8 cellular contexts compared by ENCODE assay signal in the genomic region with DNA sequence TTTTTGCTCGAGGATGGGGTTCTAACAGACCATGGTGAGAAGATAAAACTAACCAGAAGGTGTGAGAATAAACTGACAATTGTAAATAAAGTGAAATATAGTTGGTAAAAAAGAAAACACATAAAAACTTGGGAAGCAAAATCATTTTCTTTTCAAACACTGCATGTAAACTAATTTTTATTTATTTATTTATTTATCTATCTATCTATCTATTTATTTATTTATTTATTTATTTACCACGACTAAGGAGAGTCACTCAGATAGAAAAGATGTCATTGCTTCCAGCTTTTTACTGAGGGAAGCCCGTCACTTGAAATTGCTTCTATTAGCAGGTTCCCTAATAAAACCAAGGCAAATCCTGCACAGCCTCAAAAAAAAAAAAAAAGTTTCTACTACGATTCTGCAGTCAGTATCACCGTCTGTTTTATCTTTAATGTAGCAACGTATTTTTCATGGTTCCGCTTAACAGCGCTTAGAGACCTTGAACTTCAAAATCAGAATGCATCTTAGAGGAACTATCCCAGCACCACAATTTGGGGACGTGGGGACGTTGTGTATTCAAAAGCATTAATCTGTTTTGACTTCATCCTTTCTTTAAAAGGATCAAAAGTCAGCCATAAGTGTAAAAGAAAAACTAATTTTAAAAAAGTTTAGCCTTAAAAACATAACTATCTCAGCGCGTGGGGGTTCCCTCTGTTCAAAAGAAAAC. TPM values are rescaled to one million over a fixed set of nuclear protein-coding genes. Genes with fewer than 3 reads are reported as not detected.
DNase-seq lines count a peak whose midpoint lies in the region; ATAC-seq and TF ChIP-seq lines count a peak whose summit lies in the region.

No MANE protein-coding gene starts in this region.

- no peaks in the 10 kb centered on the region for H3K9me3 ChIP-seq in muscle layer of colon (ENCODE audit: low read length)

- H3K9me3 Mint-ChIP-seq in chondrocyte (ENCODE audit: low read depth) = no peaks in the 10 kb centered on the region

- no peaks in the 10 kb centered on the region for H3K27me3 ChIP-seq in muscle layer of colon (ENCODE audit: control insufficient read depth in 1 of 2, insufficient read depth in 2 of 2, low read length in 2 of 2)

- peak overlapping the region; percentile 74 for H3K4me3 ChIP-seq in GM08714 (ENCODE audit: low read length)
- peak overlapping the region; percentile 72 to 78 for H3K4me3 ChIP-seq in muscle layer of colon (ENCODE audit: low read depth in 1 of 2, low read length in 2 of 2)

- H3K4me1 Mint-ChIP-seq in chondrocyte (ENCODE audit: low read depth) = peaks cover 19% of the 10 kb centered on the region

- peak overlapping the region; percentile 90 for H3K9ac ChIP-seq in muscle layer of colon (ENCODE audit: low read length)

- no peaks in the 10 kb centered on the region for H3K36me3 Mint-ChIP-seq in chondrocyte (ENCODE audit: low read depth)

- peak overlapping the region; percentile 94 for H3K4me3 Mint-ChIP-seq in chondrocyte (ENCODE audit: unreplicated experiment)

- peak overlapping the region; percentile 88 for H3K27ac ChIP-seq in muscle layer of colon (ENCODE audit: low read depth, low read length)

- H3K4me1 ChIP-seq in muscle layer of colon (ENCODE audit: insufficient read depth, low read length) = peaks cover 5% of the 10 kb centered on the region

- peaks cover 6% of the 10 kb centered on the region for H3K36me3 ChIP-seq in muscle layer of colon (ENCODE audit: insufficient read depth, low read length)

- peak; percentile 72 for DNase-seq in NOMO-1 treated with DMSO at 0.1 percent for 48 hours (lab: John Stamatoyannopoulos, UW; ENCODE audit: unreplicated experiment)
- no peak for DNase-seq in chondrocyte (ENCODE audit: low spot score)
- DNase-seq in NCI-H774 (lab: John Stamatoyannopoulos, UW) = no peak
- no peak for DNase-seq in GM13976 (ENCODE audit: low spot score)
- no peak for DNase-seq in GM19238 (ENCODE audit: insufficient read length, low spot score)

- H3K27me3 Mint-ChIP-seq in chondrocyte (ENCODE audit: low read depth) = peaks cover 4% of the 10 kb centered on the region

- TF ChIP-seq CTCF in chondrocyte (IDR thresholded peaks at IDR 0.05) = no peak
- no peak for TF ChIP-seq CTCF in GM13976 (IDR thresholded peaks at IDR 0.05; ENCODE audit: borderline replicate concordance, control extremely low read depth, extremely low read depth, insufficient read depth, missing control alignments)

- in situ Hi-C loops in GM13976 (cut with MboI; ENCODE audit: low sequenced_read_pairs, unreplicated experiment) = no loop called here

- peak overlapping the region; percentile 97 for H3K27ac Mint-ChIP-seq in chondrocyte (ENCODE audit: unreplicated experiment)

- ATAC-seq in HG02610 (IDR thresholded peaks at IDR 0.05; ENCODE audit: unreplicated experiment) = no peak

RNA-seq across cellular contexts. Expression of a gene that starts 33.2 kb away (rescaled TPM):
- not detected in 3 replicates for total RNA-seq in chondrocyte
